In genomic region chr2:145961846-145962245, GRCh38 we compare ENCODE assay signal across 23 cellular contexts.
"Had no signal": no experiment of that assay in that cellular context is flagged by ENCODE, and none has a peak within 500 bp of the region (broad histone marks: within the 10 kb centered on the region; RNA-seq: fewer than 3 reads in every experiment).

No MANE protein-coding gene starts in this region.

- H3K4me1 ChIP-seq: ascending aorta, parathyroid adenoma, sigmoid colon, suprapubic skin, transverse colon, uterus had no signal

- H3K9ac ChIP-seq: parathyroid adenoma had no signal

- H3K27me3 ChIP-seq: ascending aorta, neutrophil, sigmoid colon, suprapubic skin, transverse colon, uterus had no signal

- H3K36me3 ChIP-seq: ascending aorta, neutrophil, sigmoid colon, suprapubic skin, transverse colon, uterus, WERI-Rb-1 had no signal

- DNase-seq: activated CD4-positive, alpha-beta T cell treated with anti-CD3 and anti-CD28 coated beads for 1 hour; activated CD8-positive, alpha-beta memory T cell treated with anti-CD3 and anti-CD28 coated beads for 24 hours; activated CD8-positive, alpha-beta memory T cell treated with anti-CD3 and anti-CD28 coated beads, Interleukin-2, amount 50 U/mL, for 48 hours; activated effector memory CD4-positive, alpha-beta T cell treated with Interleukin-2 at 50 U/mL for 16 hours; activated naive CD4-positive, alpha-beta T cell treated with anti-CD3 and anti-CD28 coated beads, Interleukin-2, amount 10 ng/mL, durations not matched to agents 7 days and 5 days; activated naive CD8-positive, alpha-beta T cell treated with anti-CD3 and anti-CD28 coated beads, Interleukin-2, amount 50 U/mL, for 24 hours; activated T-cell treated with anti-CD3 and anti-CD28 coated beads, Interleukin-2, amount 50 U/mL, for 48 hours; caudate nucleus; endodermal cell; hippocampal formation; islet precursor cell; sigmoid colon; T-helper 2 cell; transverse colon; uterus; WERI-Rb-1 had no signal

- H3K79me2 ChIP-seq: parathyroid adenoma had no signal

- H3K9me3 ChIP-seq: neutrophil, suprapubic skin, uterus had no signal

- H3K4me3 ChIP-seq: ascending aorta, lung, sigmoid colon, suprapubic skin, transverse colon, uterus had no signal

- H3K27ac ChIP-seq: ascending aorta, epithelial cell of prostate, neutrophil, parathyroid adenoma, sigmoid colon, suprapubic skin, transverse colon, uterus, WERI-Rb-1 had no signal

- ATAC-seq: activated naive CD8-positive, alpha-beta T cell treated with anti-CD3 and anti-CD28 coated beads, Interleukin-2, amount 50 U/mL, for 24 hours; natural killer cell treated with Interleukin-12 subunit alpha and Interleukin-12 subunit beta and Interleukin-15 and Interleukin-18, amount 100 ng/mL, for 72 hours had no signal

- H2AFZ ChIP-seq: parathyroid adenoma had no signal
